Comparison of ENCODE assay signal across 8 cellular contexts in genomic region chrX:84186603-84187358, GRCh38. TPM values are rescaled to one million over a fixed set of nuclear protein-coding genes. Genes with fewer than 3 reads are reported as not detected.
DNase-seq lines count a peak whose midpoint lies in the region; ATAC-seq and TF ChIP-seq lines count a peak whose summit lies in the region.

No MANE protein-coding gene starts in this region.

- peak overlapping the region; percentile 70 for H3K4me2 ChIP-seq in parathyroid adenoma (ENCODE audit: low read length)

- 9 to 25% methylated on average over 15 of the region's 15 CpGs for WGBS in esophagus, 2 donors

- peak overlapping the region; percentile 67 for H3K4me3 ChIP-seq in AG10803 (ENCODE audit: low read length)
- H3K4me3 ChIP-seq in esophagus (ENCODE audit: low read depth in 1 of 2, low read length in 2 of 2) = peak overlapping the region; percentile 71 to 74
- H3K4me3 ChIP-seq in parathyroid adenoma (ENCODE audit: low read depth, low read length) = peak overlapping the region; percentile 52

- DNase-seq in AG10803 (ENCODE audit: low read depth) (no peak), NCI-H510A (lab: John Stamatoyannopoulos, UW) (peak; percentile 10), foreskin melanocyte (no peak), NCI-H1694 treated with DMSO at 0.1 percent for 48 hours (lab: John Stamatoyannopoulos, UW) (no peak), iPS-NIHi11 (ENCODE audit: low spot score) (no peak)

- no peaks in the 10 kb centered on the region for H3K36me3 ChIP-seq in esophagus (ENCODE audit: control insufficient read depth in 2 of 2, insufficient read depth in 2 of 2, low read length in 1 of 2)
- H3K36me3 ChIP-seq in parathyroid adenoma (ENCODE audit: control insufficient read depth, insufficient read depth, low read length) = no peaks in the 10 kb centered on the region

- TF ChIP-seq CTCF in AG10803 (conservative IDR thresholded peaks at IDR 0.05; ENCODE audit: low read length) (peak; percentile 18; the same call in 1 of the 2 replicates), parathyroid adenoma (IDR thresholded peaks at IDR 0.05) (no peak)

- H3K9me3 ChIP-seq in esophagus (ENCODE audit: control insufficient read depth in 2 of 2, insufficient read depth in 1 of 2, low read depth in 1 of 2, low read length in 1 of 2) = peaks cover 0 to 7% of the 10 kb centered on the region in 2 donors
- no peaks in the 10 kb centered on the region for H3K9me3 ChIP-seq in parathyroid adenoma (ENCODE audit: control insufficient read depth, low read length)

- peak overlapping the region in 1 of 2 donors; percentile 59 for H3K27ac ChIP-seq in esophagus (ENCODE audit: low read depth in 2 of 2, low read length in 1 of 2)
- peak overlapping the region; percentile 59 for H3K27ac ChIP-seq in parathyroid adenoma

- peak; percentile 41 for ATAC-seq in GM19351 (IDR thresholded peaks at IDR 0.05; ENCODE audit: unreplicated experiment)

- H2AFZ ChIP-seq in parathyroid adenoma = peak overlapping the region; percentile 79

- no peaks in the 10 kb centered on the region for H3K27me3 ChIP-seq in esophagus (ENCODE audit: control insufficient read depth in 1 of 2, insufficient read depth in 2 of 2, low read length in 2 of 2)
- H3K27me3 ChIP-seq in parathyroid adenoma (ENCODE audit: control insufficient read depth, insufficient read depth, low read length) = no peaks in the 10 kb centered on the region

- no peaks in the 10 kb centered on the region for H3K4me1 ChIP-seq in esophagus (ENCODE audit: control insufficient read depth in 2 of 2, insufficient read depth in 2 of 2, low read length in 1 of 2)
- no peaks in the 10 kb centered on the region for H3K4me1 ChIP-seq in parathyroid adenoma

- peaks cover 2% of the 10 kb centered on the region for H3K79me2 ChIP-seq in parathyroid adenoma

- no peak overlapping the region for H3K9ac ChIP-seq in parathyroid adenoma

RNA-seq across cellular contexts. Expression of gene RPS6KA6, which starts 1.2 kb away (rescaled TPM):
- under 1 TPM; 0.48 to 0.53 TPM for polyA plus RNA-seq in esophagus
